16 cellular contexts compared by ENCODE assay signal in the genomic region with DNA sequence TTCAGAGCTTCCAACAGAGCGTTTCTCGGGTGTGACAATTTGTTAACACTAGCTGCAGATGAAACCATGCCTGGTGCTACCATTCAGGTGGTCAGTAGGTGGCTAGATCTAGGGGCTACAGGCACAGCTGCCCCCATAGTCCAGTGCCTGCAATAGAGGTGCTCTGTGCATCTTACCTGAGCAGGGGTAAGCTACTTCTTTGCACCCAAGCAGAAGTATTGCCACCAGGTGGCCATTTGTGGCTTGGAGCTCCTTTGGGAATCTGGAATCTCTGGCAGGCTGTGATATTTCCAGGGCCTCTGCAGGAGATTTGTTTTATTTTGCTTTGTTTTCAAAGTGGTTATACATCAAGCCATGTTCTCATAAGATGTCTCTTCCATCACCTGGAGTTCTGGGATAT.
"Had no signal": no experiment of that assay in that cellular context is flagged by ENCODE, and none has a peak within 500 bp of the region (broad histone marks: within the 10 kb centered on the region; RNA-seq: fewer than 3 reads in every experiment).

No MANE protein-coding gene starts in this region.

- H3K79me2 ChIP-seq: hepatocyte had no signal

- H3K27ac ChIP-seq: ascending aorta, esophagus muscularis mucosa, hepatocyte, sigmoid colon, stomach, testis, upper lobe of right lung had no signal

- H3K36me3 ChIP-seq: ascending aorta, esophagus muscularis mucosa, sigmoid colon, stomach, upper lobe of right lung had no signal

- H3K4me1 ChIP-seq: ascending aorta, esophagus muscularis mucosa, sigmoid colon, stomach, testis, upper lobe of right lung had no signal

- DNase-seq: activated CD4-positive, alpha-beta memory T cell treated with anti-CD3 and anti-CD28 coated beads for 36 hours; activated CD4-positive, alpha-beta T cell treated with anti-CD3 and anti-CD28 coated beads for 36 hours; activated CD8-positive, alpha-beta memory T cell treated with anti-CD3 and anti-CD28 coated beads, Interleukin-2, amount 10 ng/mL, durations not matched to agents 7 days and 5 days; activated naive CD4-positive, alpha-beta T cell treated with anti-CD3 and anti-CD28 coated beads for 36 hours; activated T-cell treated with anti-CD3 and anti-CD28 coated beads, Interleukin-2, amount 50 U/mL, for 1 hour; nephron progenitor cell; sigmoid colon; stimulated activated CD4-positive, alpha-beta T cell treated with anti-CD3 and anti-CD28 coated beads, Interleukin-1b, Interleukin-23, amount 100 ng/mL, for 48 hours; stomach; T-helper 1 cell; T1000; testis; upper lobe of right lung had no signal

- H3K27me3 ChIP-seq: ascending aorta, esophagus muscularis mucosa, hepatocyte, sigmoid colon, stomach, testis, upper lobe of right lung had no signal

- H3K4me2 ChIP-seq: hepatocyte had no signal

- ATAC-seq: activated CD4-positive, alpha-beta T cell treated with anti-CD3 and anti-CD28 coated beads for 36 hours; activated CD8-positive, alpha-beta memory T cell treated with anti-CD3 and anti-CD28 coated beads, Interleukin-2, amount 10 ng/mL, durations not matched to agents 7 days and 5 days; upper lobe of right lung had no signal

- H3K4me3 ChIP-seq: ascending aorta, esophagus muscularis mucosa, hepatocyte, sigmoid colon, stomach, testis, upper lobe of right lung had no signal
